12 cellular contexts compared by ENCODE assay signal in genomic region chr12:43407816-43408645, GRCh38.
A peak's percentile ranks its signal among the peaks of the same experiment; 100 is the strongest.
DNase-seq lines count a peak whose midpoint lies in the region; ATAC-seq and TF ChIP-seq lines count a peak whose summit lies in the region.
"Had no signal": no experiment of that assay in that cellular context is flagged by ENCODE, and none has a peak within 500 bp of the region (broad histone marks: within the 10 kb centered on the region; RNA-seq: fewer than 3 reads in every experiment).

No MANE protein-coding gene starts in this region.

- ATAC-seq in GM18511 (IDR thresholded peaks at IDR 0.05; ENCODE audit: unreplicated experiment) (peak; percentile 73), HCT116 (no peak), IMR-90 (ENCODE audit: low read depth) (peak; percentile 81), body of pancreas (no peak)
- ATAC-seq in activated CD4-positive, alpha-beta T cell treated with anti-CD3 and anti-CD28 coated beads for 36 hours = no peak

- no peak overlapping the region; a peak in 1 of 4 replicates for H4K8ac ChIP-seq in IMR-90 (ENCODE audit: low read depth in 2 of 2, low read length in 2 of 2)

- TF ChIP-seq CTCF in HCT116 (IDR thresholded peaks at IDR 0.05 in 2 of 3, conservative IDR thresholded peaks at IDR 0.05 in 1 of 3; ENCODE audit: borderline replicate concordance in 1 of 3, insufficient read depth in 1 of 3, low read depth in 2 of 3, low read length in 2 of 3) (no peak), IMR-90 (conservative IDR thresholded peaks at IDR 0.05; ENCODE audit: low read depth, low read length) (no peak), body of pancreas (IDR thresholded peaks at IDR 0.05) (no peak)

- H4K5ac ChIP-seq in IMR-90 (ENCODE audit: low read depth, low read length) = no peak overlapping the region

- dilution Hi-C loops in IMR-90 (cut with HindIII; ENCODE audit: low sequenced_read_pairs, unreplicated experiment) = no loop called here

- no peaks in the 10 kb centered on the region for H3K9me2 ChIP-seq in HCT116 (ENCODE audit: insufficient read depth)

- H2AK5ac ChIP-seq in IMR-90 (ENCODE audit: low read depth, low read length) = no peak overlapping the region

- no peaks in the 10 kb centered on the region for H3K9me3 ChIP-seq in HCT116 (ENCODE audit: control insufficient read depth in 1 of 2, insufficient read depth in 1 of 2, low read depth in 1 of 2, low read length in 2 of 2)
- H3K9me3 ChIP-seq in IMR-90 (ENCODE audit: control insufficient read depth, insufficient read depth, low read length) = no peaks in the 10 kb centered on the region
- H3K9me3 ChIP-seq in body of pancreas = no peaks in the 10 kb centered on the region

- H3K4me2 ChIP-seq in HCT116 (ENCODE audit: low read length) = no peak overlapping the region
- peak overlapping the region; percentile 20; the same call in 1 of the 2 replicates for H3K4me2 ChIP-seq in IMR-90 (ENCODE audit: low read depth, low read length)

- TF ChIP-seq POLR2A in HCT116 (IDR thresholded peaks at IDR 0.05; ENCODE audit: borderline replicate concordance, extremely low read depth, insufficient read depth, insufficient read length) (no peak), IMR-90 (IDR thresholded peaks at IDR 0.05; ENCODE audit: low read depth, low read length) (no peak), body of pancreas (IDR thresholded peaks at IDR 0.05) (no peak)

- H3K23ac ChIP-seq in IMR-90 (ENCODE audit: low read depth, low read length) = no peak overlapping the region

- H4K91ac ChIP-seq in IMR-90 (ENCODE audit: insufficient read depth, low read depth, low read length) = no peak overlapping the region

- WGBS in IMR-90 (ENCODE audit: extremely low coverage in 2 of 2, insufficient read length in 1 of 2), 2 experiments = no CpG with 5 or more reads among the region's 1 CpG
- 63 to 82% methylated on average over 1 of the region's 1 CpG for WGBS in body of pancreas, 2 donors

- intact Hi-C loops in HCT116 (cut with micrococcal nuclease) = no loop called here
- intact Hi-C loops in IMR-90 (cut with micrococcal nuclease) = no loop called here
- intact Hi-C loops in activated CD4-positive, alpha-beta T cell treated with anti-CD3 and anti-CD28 coated beads for 36 hours (cut with DNase I, micrococcal nuclease) = no loop called here
- intact Hi-C loops in body of pancreas (cut with DNase I) = no loop called here

- 0 out of 4 replicates have a peak, but pooled peaks cover 0 to 4% of the 10 kb centered on the region in 2 experiments for H3K4me1 ChIP-seq in HCT116 (ENCODE audit: control insufficient read depth in 1 of 2, insufficient read depth in 2 of 2, low read length in 2 of 2)
- no peaks in the 10 kb centered on the region for H3K4me1 ChIP-seq in IMR-90 (ENCODE audit: control insufficient read depth, insufficient read depth, low read length)
- no peaks in the 10 kb centered on the region for H3K4me1 ChIP-seq in body of pancreas

- no peak overlapping the region for H2BK20ac ChIP-seq in IMR-90 (ENCODE audit: low read depth, low read length)

- no peaks in the 10 kb centered on the region for H3K9me3 Mint-ChIP-seq in activated CD4-positive, alpha-beta T cell treated with anti-CD3 and anti-CD28 coated beads for 36 hours (ENCODE audit: low read depth)
- H3K9me3 Mint-ChIP-seq: memory B cell had no signal

- no peak overlapping the region for H3K27ac Mint-ChIP-seq in activated CD4-positive, alpha-beta T cell treated with anti-CD3 and anti-CD28 coated beads for 36 hours
- H3K27ac Mint-ChIP-seq: memory B cell had no signal

- no peak overlapping the region; the same call in 1 of the 2 replicates for H3K56ac ChIP-seq in IMR-90 (ENCODE audit: extremely low read depth, insufficient read depth, low read length)

- peak overlapping the region; percentile 89 for H2BK5ac ChIP-seq in IMR-90 (ENCODE audit: low read depth, low read length, poor library complexity, severe bottlenecking)

- POLR2A ChIA-PET in HCT116 (lab: Charles Lee) = no interaction called here
- POLR2A ChIA-PET in IMR-90 (lab: Charles Lee; ENCODE audit: unreplicated experiment) = no interaction called here
- POLR2A ChIA-PET in activated CD4-positive, alpha-beta T cell treated with anti-CD3 and anti-CD28 coated beads for 36 hours (lab: Charles Lee) = no interaction called here

- in situ Hi-C loops in IMR-90 (cut with MboI; ENCODE audit: low sequenced_read_pairs) = no loop called here

- H3K79me2 ChIP-seq in HCT116 (ENCODE audit: insufficient read depth, low read length) = no peaks in the 10 kb centered on the region

- H2BK15ac ChIP-seq in IMR-90 (ENCODE audit: low read depth, low read length) = no peak overlapping the region

- H3K4me3 Mint-ChIP-seq in activated CD4-positive, alpha-beta T cell treated with anti-CD3 and anti-CD28 coated beads for 36 hours = no peak overlapping the region
- H3K4me3 Mint-ChIP-seq: memory B cell had no signal

- H3K4me3 ChIP-seq in HCT116 (replicated peaks in 1 of 2; ENCODE audit: low read depth in 1 of 2, low read length in 2 of 2) (no peak overlapping the region), IMR-90 (ENCODE audit: insufficient read depth, low read depth, low read length) (no peak overlapping the region), body of pancreas (no peak overlapping the region)

- H3K36me3 Mint-ChIP-seq in activated CD4-positive, alpha-beta T cell treated with anti-CD3 and anti-CD28 coated beads for 36 hours (ENCODE audit: low read depth) = no peaks in the 10 kb centered on the region
- H3K36me3 Mint-ChIP-seq: memory B cell had no signal

- no peak overlapping the region for H3K18ac ChIP-seq in IMR-90 (ENCODE audit: low read depth, low read length)

- H3K27me3 ChIP-seq in HCT116 (ENCODE audit: insufficient read depth, low read length) (no peaks in the 10 kb centered on the region), IMR-90 (ENCODE audit: control insufficient read depth, insufficient read depth, low read length) (no peaks in the 10 kb centered on the region), body of pancreas (no peaks in the 10 kb centered on the region)

- DNase-seq in HCT116 (ENCODE audit: low read depth, low spot score) (no peak), IMR-90 (peak; percentile 50), myocyte (ENCODE audit: low read depth) (peak; percentile 20), body of pancreas (no peak)
- DNase-seq in activated naive CD4-positive, alpha-beta T cell treated with Interleukin-2 at 50 U/mL for 16 hours = no peak
- DNase-seq in activated naive CD4-positive, alpha-beta T cell (lab: John Stamatoyannopoulos, UW) = no peak
- no peak for DNase-seq in activated CD4-positive, alpha-beta T cell treated with anti-CD3 and anti-CD28 coated beads for 36 hours
- DNase-seq: activated effector memory CD4-positive, alpha-beta T cell treated with anti-CD3 and anti-CD28 coated beads, Interleukin-2, amount 50 U/mL, for 16 hours; NCI-H1694; stimulated activated CD4-positive, alpha-beta T cell treated with anti-CD3 and anti-CD28 coated beads, Interleukin-1b, Interleukin-23, amount 100 ng/mL, for 48 hours had no signal

- H3K36me3 ChIP-seq in HCT116 (ENCODE audit: control insufficient read depth in 1 of 2, insufficient read depth in 2 of 2, low read length in 2 of 2) (no peaks in the 10 kb centered on the region), IMR-90 (ENCODE audit: control insufficient read depth, insufficient read depth, low read length) (no peaks in the 10 kb centered on the region), body of pancreas (replicated peaks in 1 of 2; ENCODE audit: insufficient read depth in 1 of 2, low read depth in 2 of 2) (no peaks in the 10 kb centered on the region)

- no peak overlapping the region for H2AK9ac ChIP-seq in IMR-90 (replicated peaks; ENCODE audit: low read depth, low read length, poor library complexity)

- RAD21 ChIA-PET in HCT116 (lab: Charles Lee; ENCODE audit: low non-redundant PET in 1 of 2, low total read pairs in 2 of 2, uncharacterized antibody in 2 of 2, unreplicated experiment in 2 of 2) = no interaction called here

- H3K9ac ChIP-seq in HCT116 (ENCODE audit: low read length) (no peak overlapping the region), IMR-90 (ENCODE audit: low read depth, low read length) (no peak overlapping the region)

- no peaks in the 10 kb centered on the region for H3K4me1 Mint-ChIP-seq in activated CD4-positive, alpha-beta T cell treated with anti-CD3 and anti-CD28 coated beads for 36 hours

- no peaks in the 10 kb centered on the region for H4K20me1 ChIP-seq in HCT116 (ENCODE audit: insufficient read depth)
- no peaks in the 10 kb centered on the region for H4K20me1 ChIP-seq in IMR-90 (ENCODE audit: insufficient read depth, low read length)

- no peaks in the 10 kb centered on the region for H3K9me1 ChIP-seq in IMR-90 (ENCODE audit: insufficient read depth, low read length)

- no peaks in the 10 kb centered on the region for H3K79me1 ChIP-seq in IMR-90 (ENCODE audit: low read depth in 1 of 2, low read length in 2 of 2)

- no peaks in the 10 kb centered on the region for H3K27me3 Mint-ChIP-seq in activated CD4-positive, alpha-beta T cell treated with anti-CD3 and anti-CD28 coated beads for 36 hours
- H3K27me3 Mint-ChIP-seq: memory B cell had no signal

- peak overlapping the region; percentile 43; the same call in 1 of the 2 replicates for H3K4ac ChIP-seq in IMR-90 (ENCODE audit: low read depth, low read length)

- H3K27ac ChIP-seq in HCT116 (ENCODE audit: low read depth, low read length) (no peak overlapping the region), IMR-90 (ENCODE audit: insufficient read depth, low read length) (no peak overlapping the region), body of pancreas (no peak overlapping the region)

- H2AFZ ChIP-seq in HCT116 (ENCODE audit: low read depth, low read length, poor library complexity, severe bottlenecking) (peak overlapping the region; percentile 50), IMR-90 (replicated peaks; ENCODE audit: low read length, poor library complexity) (no peak overlapping the region)

- TF ChIP-seq RAD21 in HCT116 (IDR thresholded peaks at IDR 0.05; ENCODE audit: low read depth) (no peak), IMR-90 (IDR thresholded peaks at IDR 0.05; ENCODE audit: low read length) (no peak)

- H2BK120ac ChIP-seq in IMR-90 (ENCODE audit: low read depth, low read length) = no peak overlapping the region

- BruUV-seq in HCT116 (replicated peaks; lab: Mats Ljungman, UMichigan) (no TSS peak), IMR-90 (replicated peaks; lab: Mats Ljungman, UMichigan) (no TSS peak)

- no peak overlapping the region for H3K14ac ChIP-seq in IMR-90 (replicated peaks; ENCODE audit: low read depth, low read length)

- CTCF ChIA-PET in HCT116 (lab: Charles Lee) = no interaction called here
- CTCF ChIA-PET in IMR-90 (lab: Yijun Ruan, JAX) = no interaction called here
- CTCF ChIA-PET in activated CD4-positive, alpha-beta T cell treated with anti-CD3 and anti-CD28 coated beads for 36 hours (lab: Charles Lee) = no interaction called here

TF ChIP-seq in HCT116, 20 proteins besides CTCF, POLR2A, EP300 and RAD21 (continues in another document):
- TF ChIP-seq ZFX (IDR thresholded peaks at IDR 0.05) = no peak
- no peak for TF ChIP-seq POLR2AphosphoS5 (IDR thresholded peaks at IDR 0.05; ENCODE audit: low read depth, low read length)
- TF ChIP-seq ELF1 (IDR thresholded peaks at IDR 0.05; ENCODE audit: borderline replicate concordance, low read depth) = no peak
- TF ChIP-seq EZH2 (IDR thresholded peaks at IDR 0.05) = no peak

TF ChIP-seq in IMR-90, 13 proteins besides CTCF, POLR2A, EP300 and RAD21 (continues in another document):
- TF ChIP-seq MAFK (IDR thresholded peaks at IDR 0.05; ENCODE audit: low read depth, low read length) = no peak

Comparison
In these comparisons a context has a peak if more than half of its experiments do, and no peak if none do; other contexts are left out.
1. ATAC-seq: peak in GM18511 (single experiment) and IMR-90 (single experiment); none in HCT116 (single experiment), activated CD4-positive, alpha-beta T cell treated with anti-CD3 and anti-CD28 coated beads for 36 hours (single experiment) and body of pancreas (single experiment).
2. DNase-seq: peak in IMR-90 (single experiment) and myocyte (single experiment); none in HCT116 (single experiment), activated naive CD4-positive, alpha-beta T cell treated with Interleukin-2 at 50 U/mL for 16 hours (single experiment), activated naive CD4-positive, alpha-beta T cell (0 of 4), activated CD4-positive, alpha-beta T cell treated with anti-CD3 and anti-CD28 coated beads for 36 hours (single experiment) and body of pancreas (0 of 4).